In genomic region chr11:107898270-107898669, GRCh38 we compare ENCODE assay signal across 8 cellular contexts. TPM values are rescaled to one million over a fixed set of nuclear protein-coding genes. Genes with fewer than 3 reads are reported as not detected.
DNase-seq lines count a peak whose midpoint lies in the region; ATAC-seq, FAIRE-seq and TF ChIP-seq lines count a peak whose summit lies in the region.

No MANE protein-coding gene starts in this region.

- H3K27ac Mint-ChIP-seq in Calu3 (ENCODE audit: unreplicated experiment), result no peak overlapping the region
- no peak overlapping the region for H3K27ac Mint-ChIP-seq in activated naive CD4-positive, alpha-beta T cell treated with anti-CD3 and anti-CD28 coated beads for 36 hours

- H2AFZ ChIP-seq in keratinocyte (ENCODE audit: control insufficient read depth, low read length), result no peak overlapping the region

- no peak overlapping the region for H3K4me2 ChIP-seq in keratinocyte (ENCODE audit: control insufficient read depth, extremely low read depth, insufficient read depth, low read depth, low read length)

- CTCF ChIA-PET in Calu3 (lab: Charles Lee), result interaction anchor here (1.5 kb wide), 1 partner anchor 157 kb away, joined by 3 read pairs; no protein-coding TSS in a partner anchor
- CTCF ChIA-PET in activated naive CD4-positive, alpha-beta T cell treated with anti-CD3 and anti-CD28 coated beads for 36 hours (lab: Charles Lee), result interaction anchor here (0.6 to 2.8 kb wide), 6 partner anchors 101 to 338 kb away, joined by 3 to 16 read pairs (median 3); no protein-coding TSS in a partner anchor

- peaks cover 18% of the 10 kb centered on the region for H3K27me3 Mint-ChIP-seq in Calu3 (ENCODE audit: unreplicated experiment)
- H3K27me3 Mint-ChIP-seq in activated naive CD4-positive, alpha-beta T cell treated with anti-CD3 and anti-CD28 coated beads for 36 hours (ENCODE audit: low read depth), result no peaks in the 10 kb centered on the region

- H3K36me3 ChIP-seq in keratinocyte (ENCODE audit: control insufficient read depth in 2 of 2, extremely low read depth in 1 of 2, insufficient read depth in 2 of 2, low read length in 2 of 2), result no peaks in the 10 kb centered on the region

- no peak overlapping the region for H3K4me3 ChIP-seq in keratinocyte (ENCODE audit: control insufficient read depth in 2 of 3, extremely low read depth in 1 of 3, insufficient read depth in 2 of 3, low read depth in 1 of 3, low read length in 3 of 3)

- no peaks in the 10 kb centered on the region for H3K36me3 Mint-ChIP-seq in Calu3 (ENCODE audit: insufficient read depth, unreplicated experiment)
- H3K36me3 Mint-ChIP-seq in activated naive CD4-positive, alpha-beta T cell treated with anti-CD3 and anti-CD28 coated beads for 36 hours (ENCODE audit: low read depth), result no peaks in the 10 kb centered on the region

- no peak for DNase-seq in Calu3
- DNase-seq in HTR-8/SVneo (ENCODE audit: insufficient read length, low spot score), result peak; percentile 67
- DNase-seq in keratinocyte (ENCODE audit: low read depth, low spot score), result no peak
- DNase-seq in SHP77 treated with DMSO at 0.1 percent for 48 hours (lab: John Stamatoyannopoulos, UW), result no peak
- DNase-seq in activated naive CD4-positive, alpha-beta T cell treated with anti-CD3 and anti-CD28 coated beads for 36 hours, result no peak
- no peak for DNase-seq in stimulated activated CD4-positive, alpha-beta T cell treated with anti-CD3 and anti-CD28 coated beads, Interleukin-4, amount 100 ng/mL, for 1 hour

- no peaks in the 10 kb centered on the region for H3K9me3 Mint-ChIP-seq in Calu3 (ENCODE audit: low read depth, unreplicated experiment)
- no peaks in the 10 kb centered on the region for H3K9me3 Mint-ChIP-seq in activated naive CD4-positive, alpha-beta T cell treated with anti-CD3 and anti-CD28 coated beads for 36 hours

- no peaks in the 10 kb centered on the region for H3K9me1 ChIP-seq in keratinocyte (ENCODE audit: control insufficient read depth, extremely low read depth, insufficient read depth, low read length)

- no peaks in the 10 kb centered on the region for H3K27me3 ChIP-seq in keratinocyte (ENCODE audit: control insufficient read depth, extremely low read depth, insufficient read depth, low read length)

- TF ChIP-seq CTCF in Calu3 (IDR thresholded peaks at IDR 0.05; ENCODE audit: unreplicated experiment), result peak; percentile 28
- peak; percentile 83 for TF ChIP-seq CTCF in VCaP (conservative IDR thresholded peaks at IDR 0.05)
- TF ChIP-seq CTCF in keratinocyte (optimal IDR thresholded peaks at IDR 0.05 in 1 of 3, IDR thresholded peaks at IDR 0.05 in 1 of 3, conservative IDR thresholded peaks at IDR 0.05 in 1 of 3; ENCODE audit: extremely low read depth in 1 of 3, insufficient read depth in 2 of 3, low read length in 3 of 3), result peak; percentile 57 to 72 (median 59)

- no TSS peak for BruUV-seq in Calu3 (replicated peaks; lab: Mats Ljungman, UMichigan)

- peak; percentile 78 for ATAC-seq in GM18907 (IDR thresholded peaks at IDR 0.05; ENCODE audit: unreplicated experiment)

- no peak overlapping the region for H3K4me3 Mint-ChIP-seq in Calu3 (ENCODE audit: low read depth, unreplicated experiment)
- no peak overlapping the region for H3K4me3 Mint-ChIP-seq in activated naive CD4-positive, alpha-beta T cell treated with anti-CD3 and anti-CD28 coated beads for 36 hours

- no peak overlapping the region for H3K27ac ChIP-seq in VCaP
- no peak overlapping the region for H3K27ac ChIP-seq in keratinocyte (ENCODE audit: control insufficient read depth, insufficient read depth, low read length)

- dilution Hi-C loops in keratinocyte (cut with MboI; ENCODE audit: extremely low pct_ligation_motif_present, low sequenced_read_pairs), result no loop called here

- FAIRE-seq in HTR-8/SVneo (lab: Jason Lieb, UNC) (no peak), keratinocyte (lab: Jason Lieb, UNC) (peak; percentile 83)

- no peaks in the 10 kb centered on the region for H3K79me2 ChIP-seq in keratinocyte (ENCODE audit: control insufficient read depth, insufficient read depth, low read length)

- H3K9ac ChIP-seq in keratinocyte (ENCODE audit: control insufficient read depth, extremely low read depth, insufficient read depth, low read length), result no peak overlapping the region

- H3K9me3 ChIP-seq in keratinocyte (ENCODE audit: control insufficient read depth, low read depth, low read length), result no peaks in the 10 kb centered on the region

- H3K4me1 Mint-ChIP-seq in Calu3 (ENCODE audit: low read depth, unreplicated experiment), result no peaks in the 10 kb centered on the region
- H3K4me1 Mint-ChIP-seq in activated naive CD4-positive, alpha-beta T cell treated with anti-CD3 and anti-CD28 coated beads for 36 hours (ENCODE audit: low read depth), result no peaks in the 10 kb centered on the region

- peaks cover 4% of the 10 kb centered on the region for H3K4me1 ChIP-seq in keratinocyte (ENCODE audit: control insufficient read depth, extremely low read depth, insufficient read depth, low read length)

- intact Hi-C loops in Calu3 (cut with micrococcal nuclease; ENCODE audit: unreplicated experiment), result loop anchor here (2.0 to 5.0 kb wide), 3 partner anchors 101 to 321 kb away; no protein-coding TSS in a partner anchor
- intact Hi-C loops in activated naive CD4-positive, alpha-beta T cell treated with anti-CD3 and anti-CD28 coated beads for 36 hours (cut with micrococcal nuclease), result loop anchor here (1.0 to 5.0 kb wide), 5 partner anchors 101 to 336 kb away; no protein-coding TSS in a partner anchor

- H4K20me1 ChIP-seq in keratinocyte (ENCODE audit: control insufficient read depth, extremely low read depth, insufficient read depth, low read length), result no peaks in the 10 kb centered on the region

RNA-seq across cellular contexts. Expression of gene RAB39A, which starts 30.0 kb away (rescaled TPM):
- total RNA-seq in Calu3 (2022), result not detected in 2 replicates
- polyA plus RNA-seq in keratinocyte, result not detected in 3 replicates
- not detected for polyA plus RNA-seq in keratinocyte (2011; ENCODE audit: low read depth)
- not detected in 2 replicates for polyA plus RNA-seq in keratinocyte (2011; cell fraction: cytosol; rRNA removed)
- not detected in 2 replicates for polyA plus RNA-seq in keratinocyte (2011; cell fraction: nucleus; rRNA removed)
- not detected in 2 replicates for polyA plus RNA-seq in keratinocyte (2012; ENCODE audit: low replicate concordance)
- not detected in 3 replicates for polyA minus RNA-seq in keratinocyte
- not detected for polyA minus RNA-seq in keratinocyte (2011; cell fraction: cytosol; rRNA and poly(A)+ RNA removed)
- polyA minus RNA-seq in keratinocyte (2011; cell fraction: nucleus; rRNA and poly(A)+ RNA removed), result not detected in 2 replicates
- total RNA-seq in activated naive CD4-positive, alpha-beta T cell treated with anti-CD3 and anti-CD28 coated beads for 36 hours, result not detected

RNA-seq across cellular contexts. Expression of gene SLC35F2, which starts 39.7 kb away (rescaled TPM):
- total RNA-seq in Calu3 (2022), result 24.4 and 34.5 TPM in 2 replicates
- 31.6 to 59.5 TPM (median 47.2 TPM) in 3 replicates for polyA plus RNA-seq in keratinocyte
- polyA plus RNA-seq in keratinocyte (2011; ENCODE audit: low read depth), result 19.6 TPM
- polyA plus RNA-seq in keratinocyte (2011; cell fraction: cytosol; rRNA removed), result 26.4 and 37.9 TPM in 2 replicates
- 43.4 and 47.4 TPM in 2 replicates for polyA plus RNA-seq in keratinocyte (2011; cell fraction: nucleus; rRNA removed)
- 29.4 and 49.2 TPM in 2 replicates for polyA plus RNA-seq in keratinocyte (2012; ENCODE audit: low replicate concordance)
- polyA minus RNA-seq in keratinocyte, result 55.3 to 77.1 TPM (median 62.2 TPM) in 3 replicates
- polyA minus RNA-seq in keratinocyte (2011; cell fraction: cytosol; rRNA and poly(A)+ RNA removed), result 36.8 TPM
- 29.5 and 52.7 TPM in 2 replicates for polyA minus RNA-seq in keratinocyte (2011; cell fraction: nucleus; rRNA and poly(A)+ RNA removed)
- total RNA-seq in activated naive CD4-positive, alpha-beta T cell treated with anti-CD3 and anti-CD28 coated beads for 36 hours, result 10 to 100 TPM; 18.2 to 20.5 TPM

Comparison
In these comparisons a context has a peak if more than half of its experiments do, and no peak if none do; other contexts are left out.
1. CTCF ChIP-seq: peak in every context shown above with its lines; median percentile 83 in VCaP; 59 in keratinocyte; 28 in Calu3.